20 cellular contexts compared by ENCODE assay signal in the genomic region with DNA sequence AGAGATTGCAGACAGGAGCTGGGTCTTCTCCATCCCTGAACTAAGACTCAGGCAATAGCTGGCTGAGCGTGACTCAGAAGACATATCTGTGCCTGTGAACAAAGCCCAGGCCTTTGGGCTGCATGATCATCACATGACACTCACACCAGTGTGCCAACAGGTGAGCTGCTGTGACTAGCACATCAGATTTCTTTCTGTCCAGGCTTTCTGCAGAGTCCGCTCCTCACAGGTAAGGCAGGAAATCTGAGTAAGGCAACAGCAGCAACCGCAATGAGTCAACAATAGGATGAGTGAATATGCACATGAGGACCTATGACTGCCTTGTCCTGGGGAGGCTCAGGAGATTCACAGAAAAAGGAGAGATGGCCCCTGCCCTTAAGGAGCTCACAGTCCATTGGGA.
DNase-seq lines count a peak whose midpoint lies in the region; ATAC-seq, FAIRE-seq and TF ChIP-seq lines count a peak whose summit lies in the region.
"Had no signal": no experiment of that assay in that cellular context is flagged by ENCODE, and none has a peak within 500 bp of the region (broad histone marks: within the 10 kb centered on the region; RNA-seq: fewer than 3 reads in every experiment).

No MANE protein-coding gene starts in this region.

- H3K27me3 Mint-ChIP-seq in neural progenitor cell (ENCODE audit: insufficient read depth, low read depth) = no peaks in the 10 kb centered on the region
- peaks cover 20% of the 10 kb centered on the region for H3K27me3 Mint-ChIP-seq in stimulated activated memory B cell treated with anti-CD40 and anti-IgM and Interleukin-4, amounts not matched to agents 10 μg/mL and 1 μg/mL and 100 μg/mL, for 72 hours

- no peak overlapping the region for H3K27ac Mint-ChIP-seq in neural progenitor cell
- H3K27ac Mint-ChIP-seq in stimulated activated memory B cell treated with anti-CD40 and anti-IgM and Interleukin-4, amounts not matched to agents 10 μg/mL and 1 μg/mL and 100 μg/mL, for 72 hours = no peak overlapping the region

- no peaks in the 10 kb centered on the region for H3K79me2 ChIP-seq in neural progenitor cell (ENCODE audit: low read depth)

- H3F3A ChIP-seq in neural progenitor cell (ENCODE audit: low read depth) = no peaks in the 10 kb centered on the region

- no peaks in the 10 kb centered on the region for H3K9me3 Mint-ChIP-seq in neural progenitor cell
- H3K9me3 Mint-ChIP-seq in stimulated activated memory B cell treated with anti-CD40 and anti-IgM and Interleukin-4, amounts not matched to agents 10 μg/mL and 1 μg/mL and 100 μg/mL, for 72 hours = no peaks in the 10 kb centered on the region

- ATAC-seq in foreskin keratinocyte (peak; percentile 98), upper lobe of left lung (ENCODE audit: low FRiP score in 2 of 2) (no peak)
- ATAC-seq in stimulated activated memory B cell treated with anti-CD40 and anti-IgM and Interleukin-4, amounts not matched to agents 10 μg/mL and 1 μg/mL and 100 μg/mL, for 72 hours = no peak

- H3K4me2 ChIP-seq in neural progenitor cell = no peak overlapping the region

- H4K20me1 ChIP-seq in neural progenitor cell (ENCODE audit: low read depth) = no peaks in the 10 kb centered on the region

- no peaks in the 10 kb centered on the region for H3K36me3 Mint-ChIP-seq in neural progenitor cell
- no peaks in the 10 kb centered on the region for H3K36me3 Mint-ChIP-seq in stimulated activated memory B cell treated with anti-CD40 and anti-IgM and Interleukin-4, amounts not matched to agents 10 μg/mL and 1 μg/mL and 100 μg/mL, for 72 hours

- H3K4me3 ChIP-seq in bronchial epithelial cell (ENCODE audit: low read depth, low read length) = no peak overlapping the region
- H3K4me3 ChIP-seq in upper lobe of left lung = no peak overlapping the region
- H3K4me3 ChIP-seq in neural progenitor cell = no peak overlapping the region

- H3K27me3 ChIP-seq in bronchial epithelial cell (ENCODE audit: control insufficient read depth, insufficient read depth, low read length) = no peaks in the 10 kb centered on the region
- H3K27me3 ChIP-seq in foreskin keratinocyte = no peaks in the 10 kb centered on the region
- no peaks in the 10 kb centered on the region for H3K27me3 ChIP-seq in upper lobe of left lung
- no peaks in the 10 kb centered on the region for H3K27me3 ChIP-seq in neural progenitor cell

- no peak overlapping the region for H2AFZ ChIP-seq in neural progenitor cell (replicated peaks)

- H3K4me1 ChIP-seq in foreskin keratinocyte (peaks cover 18% of the 10 kb centered on the region), upper lobe of left lung (peaks cover 0 to 5% (median 0%) of the 10 kb centered on the region in 4 donors), neural progenitor cell (peaks cover 2% of the 10 kb centered on the region)

- no peak for TF ChIP-seq POLR2A in upper lobe of left lung (IDR thresholded peaks at IDR 0.05)

- no peak overlapping the region for H3K4me3 Mint-ChIP-seq in neural progenitor cell
- no peak overlapping the region for H3K4me3 Mint-ChIP-seq in stimulated activated memory B cell treated with anti-CD40 and anti-IgM and Interleukin-4, amounts not matched to agents 10 μg/mL and 1 μg/mL and 100 μg/mL, for 72 hours

- FAIRE-seq in bronchial epithelial cell (lab: Jason Lieb, UNC) = peak; percentile 100
- FAIRE-seq: A204.1, GM19239 had no signal

- no peaks in the 10 kb centered on the region for H3K4me1 Mint-ChIP-seq in neural progenitor cell
- no peaks in the 10 kb centered on the region for H3K4me1 Mint-ChIP-seq in stimulated activated memory B cell treated with anti-CD40 and anti-IgM and Interleukin-4, amounts not matched to agents 10 μg/mL and 1 μg/mL and 100 μg/mL, for 72 hours

- H3K9me3 ChIP-seq in upper lobe of left lung (no peaks in the 10 kb centered on the region), neural progenitor cell (ENCODE audit: low read depth) (no peaks in the 10 kb centered on the region)

- 93 to 96% methylated on average over 3 of the region's 3 CpGs for WGBS in upper lobe of left lung, 2 donors

- TF ChIP-seq CTCF in bronchial epithelial cell (IDR thresholded peaks at IDR 0.05; ENCODE audit: insufficient read depth, low read length, severe bottlenecking) (no peak), foreskin keratinocyte (conservative IDR thresholded peaks at IDR 0.05) (no peak), upper lobe of left lung (IDR thresholded peaks at IDR 0.05) (no peak), neural progenitor cell (IDR thresholded peaks at IDR 0.05) (no peak)

- H3K36me3 ChIP-seq in bronchial epithelial cell (ENCODE audit: control insufficient read depth, insufficient read depth, low read length) = no peaks in the 10 kb centered on the region
- H3K36me3 ChIP-seq in upper lobe of left lung = no peaks in the 10 kb centered on the region
- no peaks in the 10 kb centered on the region for H3K36me3 ChIP-seq in neural progenitor cell

- DNase-seq in A172 (ENCODE audit: low spot score) = peak; percentile 26
- peak; percentile 87 for DNase-seq in HT1080 (ENCODE audit: low read depth)
- DNase-seq in bronchial epithelial cell (ENCODE audit: low read depth) = peak; percentile 100
- peak; percentile 99 to 100 for DNase-seq in foreskin keratinocyte
- DNase-seq in SIG-M5 (lab: John Stamatoyannopoulos, UW) = no peak
- DNase-seq in upper lobe of left lung = no peak
- DNase-seq in neural progenitor cell (ENCODE audit: low spot score) = no peak
- DNase-seq: COR-L47, DMS153, Kasumi-1, MV-4-11, NCI-H1436, NCI-H2081, NCI-H226, NCI-H526 treated with DMSO at 0.1 percent for 48 hours, RPMI8226 had no signal

- H3K9ac ChIP-seq in neural progenitor cell = no peak overlapping the region

- no peak for TF ChIP-seq EP300 in upper lobe of left lung (IDR thresholded peaks at IDR 0.05)

- H3K27ac ChIP-seq in foreskin keratinocyte = peak overlapping the region; percentile 91
- no peak overlapping the region for H3K27ac ChIP-seq in upper lobe of left lung
- no peak overlapping the region for H3K27ac ChIP-seq in neural progenitor cell
- H3K27ac ChIP-seq: C4-2B had no signal

Comparison
In these comparisons a context has a peak if more than half of its experiments do, and no peak if none do; other contexts are left out.
1. DNase-seq: peak in A172 (single experiment), HT1080 (single experiment), bronchial epithelial cell (single experiment) and foreskin keratinocyte (2 of 2); none in SIG-M5 (single experiment), upper lobe of left lung (0 of 2) and neural progenitor cell (single experiment).